Comparison of ENCODE assay signal across 8 cellular contexts in genomic region chr15:77632760-77633133, GRCh38. TPM values are rescaled to one million over a fixed set of nuclear protein-coding genes. Genes with fewer than 3 reads are reported as not detected.
DNase-seq lines count a peak whose midpoint lies in the region; ATAC-seq and TF ChIP-seq lines count a peak whose summit lies in the region.

Gene LINGO1, minus strand, starts transcription at chr15:77632912. Its CDS starts 597 bp downstream, at chr15:77632315.

- H4K5ac ChIP-seq in mesendoderm (ENCODE audit: low read length) = no peak within 1 kb of the TSS

- no peak within 1 kb of the TSS for H2AK5ac ChIP-seq in mesendoderm (ENCODE audit: low read length)

- H3K18ac ChIP-seq in mesendoderm (ENCODE audit: low read length) = peak within 1 kb of the TSS; percentile 43

- intact Hi-C loops in dendritic cell treated with granulocyte-macrophage colony-stimulating factor and Interleukin-4, amounts not matched to agents 40 ng/mL and 50 ng/mL, for 4 days (cut with micrococcal nuclease) = loop anchor here (5.0 to 10.0 kb wide), 2 partner anchors 190 to 242 kb away; no protein-coding TSS in a partner anchor
- intact Hi-C loops in upper lobe of right lung (cut with DNase I) = no loop called here

- H3K27me3 Mint-ChIP-seq in dendritic cell treated with granulocyte-macrophage colony-stimulating factor and Interleukin-4, amounts not matched to agents 40 ng/mL and 50 ng/mL, for 4 days = peaks cover 83% of the 10 kb centered on the region

- DNase-seq in Ammon's horn (ENCODE audit: low spot score) = peak; percentile 80
- peak; percentile 42 for DNase-seq in LoVo (ENCODE audit: low spot score)
- peak; percentile 69 for DNase-seq in mesendoderm
- DNase-seq in upper lobe of right lung = no peak

- peak within 1 kb of the TSS; percentile 65 for H3K4me3 Mint-ChIP-seq in dendritic cell treated with granulocyte-macrophage colony-stimulating factor and Interleukin-4, amounts not matched to agents 40 ng/mL and 50 ng/mL, for 4 days

- no peaks in the 10 kb centered on the region for H3K9me3 Mint-ChIP-seq in dendritic cell treated with granulocyte-macrophage colony-stimulating factor and Interleukin-4, amounts not matched to agents 40 ng/mL and 50 ng/mL, for 4 days

- H3K27ac ChIP-seq in mesendoderm (ENCODE audit: low read depth, low read length) (no peak within 1 kb of the TSS), upper lobe of right lung (no peak within 1 kb of the TSS)

- no peak within 1 kb of the TSS for H2BK15ac ChIP-seq in mesendoderm (replicated peaks; ENCODE audit: low read depth)

- no peaks in the 10 kb centered on the region for H3K9me3 ChIP-seq in upper lobe of right lung

- peaks cover 6% of the 10 kb centered on the region for H3K27me3 ChIP-seq in mesendoderm (ENCODE audit: insufficient read depth, low read length, poor library complexity)
- peaks cover 52% of the 10 kb centered on the region for H3K27me3 ChIP-seq in upper lobe of right lung

- H3K9ac ChIP-seq in mesendoderm (ENCODE audit: low read length) = peak within 1 kb of the TSS; percentile 70

- H4K8ac ChIP-seq in mesendoderm (ENCODE audit: low read depth, low read length) = no peak within 1 kb of the TSS

- peak within 1 kb of the TSS; percentile 41 for H3K4me3 ChIP-seq in mesendoderm (ENCODE audit: low read length)
- peak within 1 kb of the TSS; percentile 57 for H3K4me3 ChIP-seq in upper lobe of right lung

- no peaks in the 10 kb centered on the region for H3K36me3 ChIP-seq in mesendoderm (ENCODE audit: control insufficient read depth, insufficient read depth, low read length)
- H3K36me3 ChIP-seq in upper lobe of right lung = no peaks in the 10 kb centered on the region

- no peak within 1 kb of the TSS for H2BK5ac ChIP-seq in mesendoderm (ENCODE audit: low read length)

- peak within 1 kb of the TSS; percentile 98 for H3K4me2 ChIP-seq in mesendoderm (ENCODE audit: low read length)

- H3K56ac ChIP-seq in mesendoderm (ENCODE audit: low read length) = peak within 1 kb of the TSS; percentile 86

- no peaks in the 10 kb centered on the region for H3K79me2 ChIP-seq in mesendoderm (ENCODE audit: control insufficient read depth, insufficient read depth, low read length)

- H3K79me1 ChIP-seq in mesendoderm (ENCODE audit: low read length) = no peaks in the 10 kb centered on the region

- ATAC-seq in upper lobe of right lung (no peak), GM21367 (IDR thresholded peaks at IDR 0.05; ENCODE audit: unreplicated experiment) (no peak), HG02588 (IDR thresholded peaks at IDR 0.05; ENCODE audit: unreplicated experiment) (no peak), GM21390 (IDR thresholded peaks at IDR 0.05; ENCODE audit: unreplicated experiment) (no peak)

- WGBS in mesendoderm (ENCODE audit: extremely low coverage, insufficient coverage, low lambda C conversion rate) = no CpG with 5 or more reads among the region's 48 CpGs

- H3K4me1 ChIP-seq in mesendoderm (ENCODE audit: control insufficient read depth, low read depth, low read length) = peaks cover 8% of the 10 kb centered on the region
- peaks cover 4% of the 10 kb centered on the region for H3K4me1 ChIP-seq in upper lobe of right lung

- no peak within 1 kb of the TSS for H3K4ac ChIP-seq in mesendoderm (ENCODE audit: low read depth, low read length)

- peaks cover 13% of the 10 kb centered on the region for H3K4me1 Mint-ChIP-seq in dendritic cell treated with granulocyte-macrophage colony-stimulating factor and Interleukin-4, amounts not matched to agents 40 ng/mL and 50 ng/mL, for 4 days (ENCODE audit: low read depth)

- no peak within 1 kb of the TSS for H3K23ac ChIP-seq in mesendoderm (ENCODE audit: low read length)

- TF ChIP-seq CTCF in upper lobe of right lung (IDR thresholded peaks at IDR 0.05) = no peak

- H3K36me3 Mint-ChIP-seq in dendritic cell treated with granulocyte-macrophage colony-stimulating factor and Interleukin-4, amounts not matched to agents 40 ng/mL and 50 ng/mL, for 4 days (ENCODE audit: low read depth) = no peaks in the 10 kb centered on the region

- H2BK120ac ChIP-seq in mesendoderm (ENCODE audit: low read depth, low read length) = no peak within 1 kb of the TSS

- no peak within 1 kb of the TSS for H3K27ac Mint-ChIP-seq in dendritic cell treated with granulocyte-macrophage colony-stimulating factor and Interleukin-4, amounts not matched to agents 40 ng/mL and 50 ng/mL, for 4 days

RNA-seq across cellular contexts. Expression of gene LINGO1, which starts in this region (rescaled TPM):
- polyA plus RNA-seq in mesendoderm (2013, experiment 1 of 2) = 5.0 TPM
- 4.7 TPM for polyA plus RNA-seq in mesendoderm (2013, experiment 2 of 2)
- 0.98 TPM for total RNA-seq in upper lobe of right lung
